ENCODE assay signal across 11 cellular contexts in the genomic region with DNA sequence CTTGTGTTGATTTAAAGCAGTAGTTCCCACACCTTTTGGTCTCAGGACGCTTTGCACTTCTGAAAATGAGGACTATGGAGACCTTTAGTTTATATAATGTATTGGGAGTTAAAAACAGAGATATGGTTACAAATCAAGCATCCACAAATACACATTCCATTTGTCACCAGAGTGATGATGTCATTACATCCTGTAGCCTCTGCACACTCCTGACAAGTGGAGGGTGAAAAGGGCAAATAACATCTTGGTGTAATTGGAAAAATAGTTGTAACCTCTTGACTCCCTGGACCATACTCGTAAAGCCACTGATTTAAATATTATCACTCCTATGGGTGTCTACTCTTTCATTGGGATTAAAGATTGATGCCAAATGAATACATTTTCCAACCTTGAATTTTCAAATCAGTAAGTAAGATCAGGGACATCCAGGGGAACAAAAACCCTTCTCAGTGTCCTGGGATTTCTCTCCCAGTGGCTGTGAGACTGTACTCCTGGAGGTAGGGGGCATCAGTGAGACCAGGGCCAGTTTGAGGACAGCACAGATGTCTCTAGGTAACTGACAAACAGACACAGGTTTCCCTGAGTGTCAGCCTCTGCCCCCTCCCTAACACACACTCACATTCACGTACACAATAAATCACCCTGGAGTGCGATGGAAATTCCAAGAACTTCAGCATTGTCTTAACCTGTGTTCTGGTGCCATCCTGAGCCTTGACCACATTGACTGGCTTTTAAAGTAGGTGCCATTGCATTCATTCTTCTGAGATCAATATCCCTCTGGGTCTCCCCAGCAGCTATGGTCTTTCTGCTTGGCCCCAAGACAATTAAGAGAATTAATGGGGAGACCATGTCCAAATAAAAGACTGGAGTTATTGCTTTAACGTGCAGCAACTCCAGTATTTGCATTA.
DNase-seq lines count a peak whose midpoint lies in the region; ATAC-seq and TF ChIP-seq lines count a peak whose summit lies in the region.
"Had no signal": no experiment of that assay in that cellular context is flagged by ENCODE, and none has a peak within 500 bp of the region (broad histone marks: within the 10 kb centered on the region; RNA-seq: fewer than 3 reads in every experiment).

No MANE protein-coding gene starts in this region.

- no peak overlapping the region for H3K27ac ChIP-seq in HEK293 (ENCODE audit: extremely low read depth, low read depth, low read length)
- no peak overlapping the region for H3K27ac ChIP-seq in effector memory CD4-positive, alpha-beta T cell (ENCODE audit: insufficient read depth, low read length, poor library complexity, severe bottlenecking)
- H3K27ac ChIP-seq: hepatocyte had no signal

- no peaks in the 10 kb centered on the region for H3K4me1 ChIP-seq in HEK293 (ENCODE audit: control insufficient read depth, insufficient read depth, low read length)
- H3K4me1 ChIP-seq in effector memory CD4-positive, alpha-beta T cell (ENCODE audit: control insufficient read depth, insufficient read depth, low read length, poor library complexity, severe bottlenecking): no peaks in the 10 kb centered on the region

- CTCF ChIA-PET in HEK293 (lab: Yijun Ruan, JAX): interaction anchor here (0.6 kb wide), 1 partner anchor 458 kb away, joined by 3 read pairs; no protein-coding TSS in a partner anchor

- DNase-seq in DMS53 (lab: John Stamatoyannopoulos, UW) (peak; percentile 67), astrocyte of the cerebellum (ENCODE audit: low read depth) (no peak), left lobe of liver (ENCODE audit: low spot score) (no peak)
- no peak for DNase-seq in naive thymus-derived CD8-positive, alpha-beta T cell
- DNase-seq in stimulated activated CD8-positive, alpha-beta memory T cell treated with anti-CD3 and anti-CD28 coated beads, Interleukin-4, amount 100 ng/mL, for 48 hours: no peak
- DNase-seq in effector memory CD4-positive, alpha-beta T cell: no peak
- DNase-seq: activated CD4-positive, alpha-beta T cell treated with anti-CD3 and anti-CD28 coated beads, Interleukin-2, amount 10 ng/mL, durations not matched to agents 7 days and 5 days; posterior cingulate gyrus had no signal

- in situ Hi-C loops in astrocyte of the cerebellum (cut with HindIII; ENCODE audit: low sequenced_read_pairs): no loop called here

- peak; percentile 58 for ATAC-seq in left lobe of liver
- ATAC-seq in naive thymus-derived CD8-positive, alpha-beta T cell: no peak
- ATAC-seq in HG02981 (IDR thresholded peaks at IDR 0.05; ENCODE audit: unreplicated experiment): no peak

- TF ChIP-seq CTCF in HEK293 (tag by site-specific recombination; IDR thresholded peaks at IDR 0.05) (no peak), astrocyte of the cerebellum (IDR thresholded peaks at IDR 0.05; ENCODE audit: low read depth, low read length, missing control alignments) (peak; percentile 3)

- no peaks in the 10 kb centered on the region for H3K27me3 ChIP-seq in effector memory CD4-positive, alpha-beta T cell (replicated peaks; ENCODE audit: control insufficient read depth, insufficient read depth, low read length, poor library complexity, severe bottlenecking)
- H3K27me3 ChIP-seq: hepatocyte had no signal

- H3K36me3 Mint-ChIP-seq in naive thymus-derived CD8-positive, alpha-beta T cell: no peaks in the 10 kb centered on the region

- H3K4me1 Mint-ChIP-seq in naive thymus-derived CD8-positive, alpha-beta T cell: no peaks in the 10 kb centered on the region
- H3K4me1 Mint-ChIP-seq: activated CD4-positive, alpha-beta T cell treated with anti-CD3 and anti-CD28 coated beads, Interleukin-2, amount 10 ng/mL, durations not matched to agents 7 days and 5 days had no signal

- H3K36me3 ChIP-seq in HEK293 (ENCODE audit: control insufficient read depth in 2 of 2, insufficient read depth in 1 of 2, low read length in 2 of 2): no peaks in the 10 kb centered on the region
- H3K36me3 ChIP-seq in effector memory CD4-positive, alpha-beta T cell (ENCODE audit: control insufficient read depth, insufficient read depth, low read length): no peaks in the 10 kb centered on the region

- peaks cover 10 to 27% (median 18%) of the 10 kb centered on the region in 5 donors for H3K27me3 Mint-ChIP-seq in naive thymus-derived CD8-positive, alpha-beta T cell

- no peaks in the 10 kb centered on the region for H3K9me3 ChIP-seq in HEK293 (ENCODE audit: control insufficient read depth, insufficient read depth, low read depth, low read length)
- no peaks in the 10 kb centered on the region for H3K9me3 ChIP-seq in effector memory CD4-positive, alpha-beta T cell (ENCODE audit: control insufficient read depth, low read length)

- POLR2A ChIA-PET in HEK293 (lab: Yijun Ruan, JAX): interaction anchor here (0.7 kb wide), 1 partner anchor 190 kb away, joined by 7 read pairs; no protein-coding TSS in a partner anchor
- POLR2A ChIA-PET in naive thymus-derived CD8-positive, alpha-beta T cell (lab: Charles Lee): no interaction called here

- H3K9me3 Mint-ChIP-seq in naive thymus-derived CD8-positive, alpha-beta T cell: no peaks in the 10 kb centered on the region
- H3K9me3 Mint-ChIP-seq: activated CD4-positive, alpha-beta T cell treated with anti-CD3 and anti-CD28 coated beads, Interleukin-2, amount 10 ng/mL, durations not matched to agents 7 days and 5 days had no signal

- H3K4me3 ChIP-seq in HEK293 (ENCODE audit: low read depth, low read length) (no peak overlapping the region), astrocyte of the cerebellum (ENCODE audit: low read depth, low read length) (no peak overlapping the region)
- no peak overlapping the region for H3K4me3 ChIP-seq in effector memory CD4-positive, alpha-beta T cell (ENCODE audit: insufficient read depth, low read depth, low read length, poor library complexity, severe bottlenecking)
- H3K4me3 ChIP-seq: hepatocyte had no signal

- no peak overlapping the region for H3K4me3 Mint-ChIP-seq in naive thymus-derived CD8-positive, alpha-beta T cell
- H3K4me3 Mint-ChIP-seq: activated CD4-positive, alpha-beta T cell treated with anti-CD3 and anti-CD28 coated beads, Interleukin-2, amount 10 ng/mL, durations not matched to agents 7 days and 5 days had no signal

- H3K27ac Mint-ChIP-seq in naive thymus-derived CD8-positive, alpha-beta T cell: no peak overlapping the region
- H3K27ac Mint-ChIP-seq: activated CD4-positive, alpha-beta T cell treated with anti-CD3 and anti-CD28 coated beads, Interleukin-2, amount 10 ng/mL, durations not matched to agents 7 days and 5 days had no signal

TF ChIP-seq in HEK293, 187 proteins besides CTCF, POLR2A, EP300 and RAD21:
- TF ChIP-seq ZNF140 (tag by site-specific recombination; IDR thresholded peaks at IDR 0.05): no peak
- no peak for TF ChIP-seq ZNF785 (tag by site-specific recombination; IDR thresholded peaks at IDR 0.05)
- no peak for TF ChIP-seq ZNF501 (tag by site-specific recombination; IDR thresholded peaks at IDR 0.05)
- no peak for TF ChIP-seq ZNF658 (tag by site-specific recombination; IDR thresholded peaks at IDR 0.05)
- TF ChIP-seq MEIS1 (CRISPR knock-in tag; IDR thresholded peaks at IDR 0.05; ENCODE audit: borderline replicate concordance): no peak
- no peak for TF ChIP-seq ZBTB1 (tag by site-specific recombination; IDR thresholded peaks at IDR 0.05)
- TF ChIP-seq ZNF660 (tag by site-specific recombination; IDR thresholded peaks at IDR 0.05): 0 out of 2 replicates have a peak, but pooled peaks have one; percentile 8
- TF ChIP-seq ZNF677 (tag by site-specific recombination; IDR thresholded peaks at IDR 0.05): no peak
- TF ChIP-seq, protein P1, sequence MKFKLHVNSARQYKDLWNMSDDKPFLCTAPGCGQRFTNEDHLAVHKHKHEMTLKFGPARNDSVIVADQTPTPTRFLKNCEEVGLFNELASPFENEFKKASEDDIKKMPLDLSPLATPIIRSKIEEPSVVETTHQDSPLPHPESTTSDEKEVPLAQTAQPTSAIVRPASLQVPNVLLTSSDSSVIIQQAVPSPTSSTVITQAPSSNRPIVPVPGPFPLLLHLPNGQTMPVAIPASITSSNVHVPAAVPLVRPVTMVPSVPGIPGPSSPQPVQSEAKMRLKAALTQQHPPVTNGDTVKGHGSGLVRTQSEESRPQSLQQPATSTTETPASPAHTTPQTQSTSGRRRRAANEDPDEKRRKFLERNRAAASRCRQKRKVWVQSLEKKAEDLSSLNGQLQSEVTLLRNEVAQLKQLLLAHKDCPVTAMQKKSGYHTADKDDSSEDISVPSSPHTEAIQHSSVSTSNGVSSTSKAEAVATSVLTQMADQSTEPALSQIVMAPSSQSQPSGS (tag by site-specific recombination; IDR thresholded peaks at IDR 0.05; ENCODE audit: low read depth): peak; percentile 86
- no peak for TF ChIP-seq ZNF394 (tag by site-specific recombination; IDR thresholded peaks at IDR 0.05; ENCODE audit: borderline replicate concordance)
- TF ChIP-seq ZNF670 (tag by site-specific recombination; IDR thresholded peaks at IDR 0.05; ENCODE audit: low read depth): no peak
- TF ChIP-seq ZNF629 (tag by site-specific recombination; IDR thresholded peaks at IDR 0.05): 0 out of 2 replicates have a peak, but pooled peaks have one; percentile 28
